ENCODE assay signal across 16 cellular contexts in the genomic region with DNA sequence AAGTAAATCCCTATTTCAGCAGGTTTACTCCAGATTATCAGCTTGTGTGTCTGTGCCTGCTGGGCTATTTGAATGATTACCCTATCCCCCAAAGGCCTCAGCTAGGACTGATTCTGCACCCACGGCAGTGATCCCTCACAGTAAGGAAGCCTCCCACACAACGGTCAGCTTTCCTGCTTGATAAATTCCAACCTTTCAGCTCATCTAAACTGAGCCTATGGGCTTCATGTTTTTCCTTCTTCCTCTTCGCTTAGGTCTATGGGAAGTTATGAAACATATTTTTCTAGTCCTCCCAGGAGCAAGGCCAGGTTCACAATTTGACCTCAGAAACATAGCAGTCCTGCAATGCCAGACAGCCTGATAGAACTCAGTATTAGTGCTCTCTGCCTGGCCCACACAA.
"Had no signal": no experiment of that assay in that cellular context is flagged by ENCODE, and none has a peak within 500 bp of the region (broad histone marks: within the 10 kb centered on the region; RNA-seq: fewer than 3 reads in every experiment).

No MANE protein-coding gene starts in this region.

- H3K9ac ChIP-seq: parathyroid adenoma had no signal

- DNase-seq: activated CD4-positive, alpha-beta memory T cell treated with anti-CD3 and anti-CD28 coated beads for 36 hours; activated CD4-positive, alpha-beta T cell treated with anti-CD3 and anti-CD28 coated beads for 1 hour; activated effector memory CD4-positive, alpha-beta T cell treated with anti-CD3 and anti-CD28 coated beads, Interleukin-2, amount 50 U/mL, for 16 hours; activated T-cell treated with anti-CD3 and anti-CD28 coated beads, Interleukin-2, amount 50 U/mL, for 4 hours; anterior cingulate cortex; colonic mucosa; gastrocnemius medialis; retina; stimulated activated CD4-positive, alpha-beta T cell treated with anti-CD3 and anti-CD28 coated beads, Interleukin-4, amount 100 ng/mL, for 4 hours; stimulated activated naive CD8-positive, alpha-beta T cell treated with anti-CD3 and anti-CD28 coated beads, Interleukin-15, amount 100 ng/mL, for 72 hours; testis had no signal

- H3K9me3 ChIP-seq: breast epithelium, colonic mucosa, gastrocnemius medialis, testis had no signal

- H3K36me3 Mint-ChIP-seq: activated CD4-positive, alpha-beta memory T cell treated with anti-CD3 and anti-CD28 coated beads for 36 hours; activated naive CD8-positive, alpha-beta T cell had no signal

- H3K27ac ChIP-seq: breast epithelium, colonic mucosa, gastrocnemius medialis, parathyroid adenoma, skin epidermis, testis had no signal

- H3K79me2 ChIP-seq: parathyroid adenoma had no signal

- H3K4me1 Mint-ChIP-seq: stimulated activated naive CD8-positive, alpha-beta T cell treated with anti-CD3 and anti-CD28 coated beads, Interleukin-15, amount 100 ng/mL, for 72 hours had no signal

- H3K36me3 ChIP-seq: breast epithelium, colonic mucosa, gastrocnemius medialis had no signal

- H3K27ac Mint-ChIP-seq: activated CD4-positive, alpha-beta memory T cell treated with anti-CD3 and anti-CD28 coated beads for 36 hours; activated naive CD8-positive, alpha-beta T cell; stimulated activated naive CD8-positive, alpha-beta T cell treated with anti-CD3 and anti-CD28 coated beads, Interleukin-15, amount 100 ng/mL, for 72 hours had no signal

- FAIRE-seq: TTC549 had no signal

- H3K27me3 ChIP-seq: breast epithelium, colonic mucosa, gastrocnemius medialis, testis had no signal

- H2AFZ ChIP-seq: parathyroid adenoma had no signal

- H3K9me3 Mint-ChIP-seq: activated CD4-positive, alpha-beta memory T cell treated with anti-CD3 and anti-CD28 coated beads for 36 hours; activated T-cell treated with anti-CD3 and anti-CD28 coated beads, Interleukin-2, amount 50 U/mL, for 4 hours; stimulated activated naive CD8-positive, alpha-beta T cell treated with anti-CD3 and anti-CD28 coated beads, Interleukin-15, amount 100 ng/mL, for 72 hours had no signal

- H3K4me1 ChIP-seq: breast epithelium, colonic mucosa, parathyroid adenoma, testis had no signal

- H3K4me3 ChIP-seq: breast epithelium, colonic mucosa, gastrocnemius medialis, skin epidermis, testis had no signal

- H3K4me3 Mint-ChIP-seq: activated CD4-positive, alpha-beta memory T cell treated with anti-CD3 and anti-CD28 coated beads for 36 hours; activated naive CD8-positive, alpha-beta T cell; activated T-cell treated with anti-CD3 and anti-CD28 coated beads, Interleukin-2, amount 50 U/mL, for 4 hours; stimulated activated naive CD8-positive, alpha-beta T cell treated with anti-CD3 and anti-CD28 coated beads, Interleukin-15, amount 100 ng/mL, for 72 hours had no signal

- ATAC-seq: activated T-cell treated with anti-CD3 and anti-CD28 coated beads, Interleukin-2, amount 50 U/mL, for 4 hours; stimulated activated naive CD8-positive, alpha-beta T cell treated with anti-CD3 and anti-CD28 coated beads, Interleukin-15, amount 100 ng/mL, for 72 hours had no signal
